8 cellular contexts compared by ENCODE assay signal in the genomic region with DNA sequence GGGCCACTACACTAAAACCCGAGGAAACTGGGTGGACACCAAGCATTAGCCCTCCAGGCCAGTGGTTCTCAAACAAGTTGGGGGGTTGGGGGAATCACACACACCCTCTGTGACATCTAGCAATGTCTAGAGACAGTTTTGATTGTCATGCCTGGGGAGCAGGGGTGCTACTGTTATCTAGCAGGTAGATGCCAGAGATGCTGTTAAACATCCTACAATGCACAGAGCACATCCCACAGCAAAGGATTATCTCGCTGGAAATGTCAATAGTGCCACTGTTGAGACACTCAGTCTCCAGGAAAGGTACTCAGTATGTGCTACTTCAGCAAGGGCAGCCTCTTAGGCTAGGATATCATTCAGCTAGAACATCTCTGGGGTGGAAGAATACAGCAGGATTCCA. TPM values are rescaled to one million over a fixed set of nuclear protein-coding genes. Genes with fewer than 3 reads are reported as not detected.
DNase-seq lines count a peak whose midpoint lies in the region; ATAC-seq and TF ChIP-seq lines count a peak whose summit lies in the region.

No MANE protein-coding gene starts in this region.

- H3K9me3 ChIP-seq in Peyer's patch (no peaks in the 10 kb centered on the region), esophagus squamous epithelium (no peaks in the 10 kb centered on the region)

- peaks cover 12% of the 10 kb centered on the region for H3K4me1 Mint-ChIP-seq in GM23338

- H3K79me2 ChIP-seq in GM23338 (replicated peaks; ENCODE audit: insufficient read depth) = peaks cover 55% of the 10 kb centered on the region

- H3K27ac Mint-ChIP-seq in GM23338 = peak overlapping the region; percentile 99

- H3K4me3 ChIP-seq in GM23338 (peak overlapping the region; percentile 82), Peyer's patch (peak overlapping the region in 3 of 4 donors; percentile 69 to 77 (median 75)), esophagus squamous epithelium (peak overlapping the region in 3 of 4 donors; percentile 67 to 92 (median 80)), retinal pigment epithelial cell (ENCODE audit: low read length) (peak overlapping the region; percentile 72)

- peak overlapping the region; percentile 79 for H3K4me2 ChIP-seq in GM23338

- 31 to 33% methylated on average over 1 to 2 of the region's 2 CpGs for WGBS in esophagus squamous epithelium, 2 donors

- TF ChIP-seq CTCF in GM23338 (conservative IDR thresholded peaks at IDR 0.05; ENCODE audit: low read depth in 2 of 2) = no peak
- TF ChIP-seq CTCF in Peyer's patch (IDR thresholded peaks at IDR 0.05) = no peak
- no peak for TF ChIP-seq CTCF in esophagus squamous epithelium (IDR thresholded peaks at IDR 0.05)
- TF ChIP-seq CTCF in retinal pigment epithelial cell (conservative IDR thresholded peaks at IDR 0.05; ENCODE audit: low read depth, low read length) = no peak
- TF ChIP-seq CTCF in omental fat pad (IDR thresholded peaks at IDR 0.05) = no peak

- no peaks in the 10 kb centered on the region for H3F3A ChIP-seq in GM23338 (replicated peaks; ENCODE audit: low read depth)

- H2AFZ ChIP-seq in GM23338 = no peak overlapping the region

- no peak overlapping the region for H3K27ac ChIP-seq in GM23338 (ENCODE audit: low read depth)
- no peak overlapping the region for H3K27ac ChIP-seq in Peyer's patch
- H3K27ac ChIP-seq in esophagus squamous epithelium = no peak overlapping the region

- H3K4me1 ChIP-seq in GM23338 (ENCODE audit: insufficient read depth) (peaks cover 5% of the 10 kb centered on the region; the same call in 1 of the 2 replicates), Peyer's patch (peaks cover 0 to 12% (median 4%) of the 10 kb centered on the region in 4 donors), esophagus squamous epithelium (peaks cover 11 to 28% (median 15%) of the 10 kb centered on the region in 3 donors)

- H3K9me2 ChIP-seq in GM23338 (ENCODE audit: insufficient read depth) = no peaks in the 10 kb centered on the region

- peaks cover 13% of the 10 kb centered on the region; the same call in 1 of the 3 replicates for H3K36me3 Mint-ChIP-seq in GM23338 (ENCODE audit: low read depth)

- H4K20me1 ChIP-seq in GM23338 (replicated peaks; ENCODE audit: insufficient read depth) = peaks cover 11% of the 10 kb centered on the region

- DNase-seq in GM23338 (ENCODE audit: low spot score) = no peak
- DNase-seq in Peyer's patch = no peak
- no peak for DNase-seq in esophagus squamous epithelium (lab: John Stamatoyannopoulos, UW)
- no peak for DNase-seq in retinal pigment epithelial cell (ENCODE audit: low read depth)
- DNase-seq in NCI-H187 treated with DMSO at 0.1 percent for 48 hours (lab: John Stamatoyannopoulos, UW) = no peak
- DNase-seq in omental fat pad (ENCODE audit: low spot score) = no peak
- no peak for DNase-seq in COR-L47 (lab: John Stamatoyannopoulos, UW)
- no peak for DNase-seq in ACHN

- H3K36me3 ChIP-seq in GM23338 (ENCODE audit: insufficient read depth) (no peaks in the 10 kb centered on the region), Peyer's patch (no peaks in the 10 kb centered on the region), esophagus squamous epithelium (no peaks in the 10 kb centered on the region)

- H3K27me3 Mint-ChIP-seq in GM23338 (ENCODE audit: insufficient read depth, low read depth, poor library complexity) = peaks cover 4% of the 10 kb centered on the region

- H3K27me3 ChIP-seq in GM23338 (ENCODE audit: insufficient read depth) (no peaks in the 10 kb centered on the region), Peyer's patch (no peaks in the 10 kb centered on the region), esophagus squamous epithelium (no peaks in the 10 kb centered on the region)

- in situ Hi-C loops in ACHN (cut with HindIII; ENCODE audit: low pct_ligation_motif_present, low pct_unique_long_range_greater_than_20kb, low sequenced_read_pairs) = no loop called here

- H3K9me3 Mint-ChIP-seq in GM23338 = no peaks in the 10 kb centered on the region

- H3K4me3 Mint-ChIP-seq in GM23338 = peak overlapping the region; percentile 99

- intact Hi-C loops in esophagus squamous epithelium (cut with DNase I) = no loop called here

- no peak for TF ChIP-seq POLR2A in Peyer's patch (IDR thresholded peaks at IDR 0.05)
- TF ChIP-seq POLR2A in esophagus squamous epithelium (IDR thresholded peaks at IDR 0.05) = no peak

- ATAC-seq in GM23338 (no peak), omental fat pad (ENCODE audit: low FRiP score) (no peak)

TF ChIP-seq in GM23338, 12 proteins besides CTCF, POLR2A, EP300 and RAD21 (continues in another document):
- TF ChIP-seq, protein P1, sequence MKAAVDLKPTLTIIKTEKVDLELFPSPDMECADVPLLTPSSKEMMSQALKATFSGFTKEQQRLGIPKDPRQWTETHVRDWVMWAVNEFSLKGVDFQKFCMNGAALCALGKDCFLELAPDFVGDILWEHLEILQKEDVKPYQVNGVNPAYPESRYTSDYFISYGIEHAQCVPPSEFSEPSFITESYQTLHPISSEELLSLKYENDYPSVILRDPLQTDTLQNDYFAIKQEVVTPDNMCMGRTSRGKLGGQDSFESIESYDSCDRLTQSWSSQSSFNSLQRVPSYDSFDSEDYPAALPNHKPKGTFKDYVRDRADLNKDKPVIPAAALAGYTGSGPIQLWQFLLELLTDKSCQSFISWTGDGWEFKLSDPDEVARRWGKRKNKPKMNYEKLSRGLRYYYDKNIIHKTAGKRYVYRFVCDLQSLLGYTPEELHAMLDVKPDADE (IDR thresholded peaks at IDR 0.05) = no peak
- no peak for TF ChIP-seq STAT1 (IDR thresholded peaks at IDR 0.05; ENCODE audit: unreplicated experiment)
- TF ChIP-seq POLR2AphosphoS5 (IDR thresholded peaks at IDR 0.05; ENCODE audit: low read depth) = no peak
- no peak for TF ChIP-seq ZNF331 (CRISPR knock-in tag; IDR thresholded peaks at IDR 0.05; ENCODE audit: low read depth)
- TF ChIP-seq, protein P2, sequence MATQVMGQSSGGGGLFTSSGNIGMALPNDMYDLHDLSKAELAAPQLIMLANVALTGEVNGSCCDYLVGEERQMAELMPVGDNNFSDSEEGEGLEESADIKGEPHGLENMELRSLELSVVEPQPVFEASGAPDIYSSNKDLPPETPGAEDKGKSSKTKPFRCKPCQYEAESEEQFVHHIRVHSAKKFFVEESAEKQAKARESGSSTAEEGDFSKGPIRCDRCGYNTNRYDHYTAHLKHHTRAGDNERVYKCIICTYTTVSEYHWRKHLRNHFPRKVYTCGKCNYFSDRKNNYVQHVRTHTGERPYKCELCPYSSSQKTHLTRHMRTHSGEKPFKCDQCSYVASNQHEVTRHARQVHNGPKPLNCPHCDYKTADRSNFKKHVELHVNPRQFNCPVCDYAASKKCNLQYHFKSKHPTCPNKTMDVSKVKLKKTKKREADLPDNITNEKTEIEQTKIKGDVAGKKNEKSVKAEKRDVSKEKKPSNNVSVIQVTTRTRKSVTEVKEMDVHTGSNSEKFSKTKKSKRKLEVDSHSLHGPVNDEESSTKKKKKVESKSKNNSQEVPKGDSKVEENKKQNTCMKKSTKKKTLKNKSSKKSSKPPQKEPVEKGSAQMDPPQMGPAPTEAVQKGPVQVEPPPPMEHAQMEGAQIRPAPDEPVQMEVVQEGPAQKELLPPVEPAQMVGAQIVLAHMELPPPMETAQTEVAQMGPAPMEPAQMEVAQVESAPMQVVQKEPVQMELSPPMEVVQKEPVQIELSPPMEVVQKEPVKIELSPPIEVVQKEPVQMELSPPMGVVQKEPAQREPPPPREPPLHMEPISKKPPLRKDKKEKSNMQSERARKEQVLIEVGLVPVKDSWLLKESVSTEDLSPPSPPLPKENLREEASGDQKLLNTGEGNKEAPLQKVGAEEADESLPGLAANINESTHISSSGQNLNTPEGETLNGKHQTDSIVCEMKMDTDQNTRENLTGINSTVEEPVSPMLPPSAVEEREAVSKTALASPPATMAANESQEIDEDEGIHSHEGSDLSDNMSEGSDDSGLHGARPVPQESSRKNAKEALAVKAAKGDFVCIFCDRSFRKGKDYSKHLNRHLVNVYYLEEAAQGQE (IDR thresholded peaks at IDR 0.05; ENCODE audit: unreplicated experiment) = no peak
- no peak for TF ChIP-seq EZH2 (IDR thresholded peaks at IDR 0.05; ENCODE audit: low read depth, unreplicated experiment)
- no peak for TF ChIP-seq CREB1 (CRISPR knock-in tag; IDR thresholded peaks at IDR 0.05; ENCODE audit: low read depth)
- no peak for TF ChIP-seq EZH2phosphoT487 (IDR thresholded peaks at IDR 0.05; ENCODE audit: unreplicated experiment)
- TF ChIP-seq JUNB (IDR thresholded peaks at IDR 0.05; ENCODE audit: unreplicated experiment) = no peak

RNA-seq across cellular contexts. Expression of a gene that starts 1.3 kb away (rescaled TPM):
- total RNA-seq in GM23338 (2014; rRNA removed; shearing (Covaris generic)) = 43.5 and 63.3 TPM in 2 replicates
- 59.0 and 69.0 TPM in 2 replicates for polyA plus RNA-seq in GM23338 (2016; fragmentation: Nextera tagmentation; extraction: Ambion mirVana)
- total RNA-seq in Peyer's patch (100 to 1,000 TPM in 1 of 4 donors, 10 to 100 TPM in 3; 35.5 to 119 (median 39.7) TPM), esophagus squamous epithelium (10 to 100 TPM; 24.4 to 35.4 (median 33.1) TPM), omental fat pad (10 to 100 TPM; 29.1 to 38.1 (median 29.7) TPM)

RNA-seq across cellular contexts. Expression of a gene that starts 1.5 kb away (rescaled TPM):
- 0.39 and 0.45 TPM in 2 replicates for total RNA-seq in GM23338 (2014; rRNA removed; shearing (Covaris generic))
- polyA plus RNA-seq in GM23338 (2016; fragmentation: Nextera tagmentation; extraction: Ambion mirVana) = 0.37 and 0.55 TPM in 2 replicates
- total RNA-seq in Peyer's patch (1 to 10 TPM in 1 of 4 donors, not detected in 3; 1.0 TPM), esophagus squamous epithelium (1 to 10 TPM in 2 of 4 donors, under 1 TPM in 1, not detected in 1; 0.57 to 1.2 (median 1.1) TPM), omental fat pad (1 to 10 TPM in 1 of 4 donors, under 1 TPM in 2, not detected in 1; 0.38 to 1.9 (median 0.74) TPM)

RNA-seq across cellular contexts. Expression of a gene that starts 13.0 kb away (rescaled TPM):
- total RNA-seq in GM23338 (2014; rRNA removed; shearing (Covaris generic)) = 78.1 and 78.9 TPM in 2 replicates
- polyA plus RNA-seq in GM23338 (2016; fragmentation: Nextera tagmentation; extraction: Ambion mirVana) = 121 TPM in 2 replicates
- total RNA-seq in Peyer's patch (10 to 100 TPM; 34.7 to 63.5 (median 44.4) TPM), esophagus squamous epithelium (100 to 1,000 TPM in 3 of 4 donors, 10 to 100 TPM in 1; 81.6 to 130 (median 115) TPM), omental fat pad (10 to 100 TPM; 69.7 to 92.0 (median 80.7) TPM)
